10 cellular contexts compared by ENCODE assay signal in genomic region chr9:128055222-128056040, GRCh38. TPM values are rescaled to one million over a fixed set of nuclear protein-coding genes. Genes with fewer than 3 reads are reported as not detected.
DNase-seq lines count a peak whose midpoint lies in the region; ATAC-seq and TF ChIP-seq lines count a peak whose summit lies in the region.
"Had no signal": no experiment of that assay in that cellular context is flagged by ENCODE, and none has a peak within 500 bp of the region (broad histone marks: within the 10 kb centered on the region; RNA-seq: fewer than 3 reads in every experiment).

No MANE protein-coding gene starts in this region.

- H3K27me3 ChIP-seq in Peyer's patch, result no peaks in the 10 kb centered on the region
- H3K27me3 ChIP-seq in endodermal cell (ENCODE audit: control insufficient read depth, insufficient read depth, low read length, poor library complexity, severe bottlenecking), result no peaks in the 10 kb centered on the region
- no peaks in the 10 kb centered on the region for H3K27me3 ChIP-seq in tibial artery

- H3K27ac ChIP-seq in Peyer's patch (peak overlapping the region; percentile 52 to 71 (median 65)), endodermal cell (ENCODE audit: low read depth, low read length) (no peak overlapping the region), tibial artery (peak overlapping the region; percentile 86 to 91)

- H3K4me3 ChIP-seq in Peyer's patch (no peak overlapping the region), endodermal cell (ENCODE audit: low read length) (no peak overlapping the region), mucosa of descending colon (no peak overlapping the region), tibial artery (no peak overlapping the region)

- no peak for TF ChIP-seq CTCF in Peyer's patch (IDR thresholded peaks at IDR 0.05)
- TF ChIP-seq CTCF in endodermal cell (conservative IDR thresholded peaks at IDR 0.05), result no peak
- no peak for TF ChIP-seq CTCF in mucosa of descending colon (IDR thresholded peaks at IDR 0.05)
- TF ChIP-seq CTCF in tibial artery (IDR thresholded peaks at IDR 0.05), result peak in 1 of 2 experiments; percentile 7

- intact Hi-C loops in mucosa of descending colon (cut with DNase I, micrococcal nuclease) (no loop called here), tibial artery (cut with DNase I; ENCODE audit: low total_unique reads) (no loop called here)

- H3K36me3 ChIP-seq in Peyer's patch (no peaks in the 10 kb centered on the region), endodermal cell (ENCODE audit: control insufficient read depth, insufficient read depth, low read length) (no peaks in the 10 kb centered on the region), mucosa of descending colon (ENCODE audit: low read depth) (no peaks in the 10 kb centered on the region), tibial artery (no peaks in the 10 kb centered on the region)

- DNase-seq in Peyer's patch (no peak), endodermal cell (peak; percentile 70), mucosa of descending colon (no peak), tibial artery (peak; percentile 73 to 89)
- no peak for DNase-seq in stimulated activated CD4-positive, alpha-beta T cell treated with anti-CD3 and anti-CD28 coated beads, Interleukin-1b, Interleukin-23, amount 100 ng/mL, for 48 hours
- DNase-seq: activated CD4-positive, alpha-beta T cell treated with anti-CD3 and anti-CD28 coated beads for 4 hours; NCI-H1092 treated with DMSO at 0.1 percent for 48 hours; RPMI8226 had no signal

- H3K4me1 ChIP-seq in Peyer's patch (peaks cover 0 to 50% (median 0%) of the 10 kb centered on the region in 4 donors), endodermal cell (ENCODE audit: control insufficient read depth, insufficient read depth, low read length) (peaks cover 24% of the 10 kb centered on the region), mucosa of descending colon (ENCODE audit: low read depth) (peaks cover 47% of the 10 kb centered on the region), tibial artery (peaks cover 0 to 27% (median 15%) of the 10 kb centered on the region in 4 donors)

- peak overlapping the region; percentile 30 for H3K27ac Mint-ChIP-seq in endodermal cell

- 65 to 67% methylated on average over 5 to 8 of the region's 11 CpGs for WGBS in endodermal cell (ENCODE audit: insufficient coverage in 1 of 2, insufficient read length in 1 of 2), 2 experiments

- no peaks in the 10 kb centered on the region for H3K9me3 Mint-ChIP-seq in endodermal cell

- H3K27me3 Mint-ChIP-seq in endodermal cell (ENCODE audit: insufficient read depth), result no peaks in the 10 kb centered on the region

- peak; percentile 17 for ATAC-seq in mucosa of descending colon
- no peak for ATAC-seq in HG02840 (IDR thresholded peaks at IDR 0.05; ENCODE audit: low FRiP score, unreplicated experiment)
- ATAC-seq in HG02623 (IDR thresholded peaks at IDR 0.05; ENCODE audit: unreplicated experiment), result no peak

- TF ChIP-seq POLR2A in Peyer's patch (IDR thresholded peaks at IDR 0.05), result no peak

- no peaks in the 10 kb centered on the region for H3K36me3 Mint-ChIP-seq in endodermal cell (ENCODE audit: low read depth)

- H3K9ac ChIP-seq in endodermal cell (ENCODE audit: extremely low read depth, low read length, poor library complexity, severe bottlenecking), result no peak overlapping the region

- no peak overlapping the region for H3K4me3 Mint-ChIP-seq in endodermal cell

- H3K9me3 ChIP-seq in Peyer's patch (no peaks in the 10 kb centered on the region), endodermal cell (ENCODE audit: control insufficient read depth, low read length) (no peaks in the 10 kb centered on the region), mucosa of descending colon (no peaks in the 10 kb centered on the region), tibial artery (no peaks in the 10 kb centered on the region)

- H3K4me1 Mint-ChIP-seq in endodermal cell, result peaks cover 24% of the 10 kb centered on the region

RNA-seq across cellular contexts. Expression of gene NAIF1, which starts 11.7 kb away (rescaled TPM):
- total RNA-seq in Peyer's patch (10 to 100 TPM in 2 of 4 donors, 1 to 10 TPM in 2; 7.4 to 26.1 (median 11.8) TPM), endodermal cell (1 to 10 TPM; 6.2 to 6.6 TPM), mucosa of descending colon (10 to 100 TPM; 10.4 to 12.6 (median 11.9) TPM)
- 7.9 TPM for polyA plus RNA-seq in endodermal cell (2013, experiment 1 of 2)
- polyA plus RNA-seq in endodermal cell (2013, experiment 2 of 2), result 7.3 TPM

RNA-seq across cellular contexts. Expression of gene SLC25A25, which starts 12.6 kb away (rescaled TPM):
- total RNA-seq in Peyer's patch (10 to 100 TPM; 18.2 to 44.1 (median 28.2) TPM), endodermal cell (10 to 100 TPM; 12.9 to 13.1 TPM), mucosa of descending colon (10 to 100 TPM; 19.1 to 27.3 (median 21.3) TPM)
- 12.8 TPM for polyA plus RNA-seq in endodermal cell (2013, experiment 1 of 2)
- 11.1 TPM for polyA plus RNA-seq in endodermal cell (2013, experiment 2 of 2)

Comparison
In these comparisons a context has a peak if more than half of its experiments do, and no peak if none do; other contexts are left out.
1. DNase-seq: peak in endodermal cell (single experiment) and tibial artery (2 of 2); none in Peyer's patch (0 of 3), mucosa of descending colon (0 of 3) and stimulated activated CD4-positive, alpha-beta T cell treated with anti-CD3 and anti-CD28 coated beads, Interleukin-1b, Interleukin-23, amount 100 ng/mL, for 48 hours (single experiment).